Comparison of ENCODE assay signal across 10 cellular contexts in the genomic region with DNA sequence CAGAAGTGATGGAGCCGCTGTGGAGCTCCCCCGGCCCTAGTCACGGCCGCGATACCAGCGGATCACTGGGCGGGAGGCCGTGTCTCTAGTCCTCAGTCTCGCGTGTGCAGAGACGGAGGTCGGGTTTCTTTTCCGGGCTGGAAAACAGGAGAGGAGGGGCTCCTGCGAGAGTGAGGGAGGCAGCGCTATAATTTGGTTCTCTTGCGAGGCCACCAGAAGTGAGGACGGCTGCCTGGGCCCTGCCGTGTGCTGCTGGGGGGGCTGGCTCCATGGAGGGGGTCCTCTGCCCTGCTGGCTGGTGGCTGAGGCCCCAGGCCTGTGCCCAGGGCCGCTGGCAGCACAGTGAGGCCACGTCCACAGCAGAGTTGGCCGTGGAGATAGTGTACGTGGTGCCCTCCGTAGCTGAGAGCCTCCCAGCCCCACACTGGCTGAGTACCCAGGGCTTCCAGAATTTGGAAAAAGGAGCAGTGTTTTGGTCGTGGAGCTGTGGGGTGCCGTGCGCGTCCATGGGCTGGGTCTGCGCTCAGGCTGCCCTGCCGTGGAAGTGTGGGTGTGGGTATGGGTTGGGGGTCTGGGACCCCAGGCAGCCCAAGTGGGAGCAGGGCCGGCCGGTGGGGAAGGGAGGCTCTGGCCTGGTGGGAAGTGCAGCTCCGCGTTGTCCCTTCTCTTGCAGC. TPM values are rescaled to one million over a fixed set of nuclear protein-coding genes. Genes with fewer than 3 reads are reported as not detected.
DNase-seq lines count a peak whose midpoint lies in the region; ATAC-seq and TF ChIP-seq lines count a peak whose summit lies in the region.
"Had no signal": no experiment of that assay in that cellular context is flagged by ENCODE, and none has a peak within 500 bp of the region (broad histone marks: within the 10 kb centered on the region; RNA-seq: fewer than 3 reads in every experiment).

No MANE protein-coding gene starts in this region.

- TF ChIP-seq POLR2A in breast epithelium (IDR thresholded peaks at IDR 0.05), result no peak

- H3K4me1 Mint-ChIP-seq in stimulated activated naive CD8-positive, alpha-beta T cell treated with anti-CD3 and anti-CD28 coated beads, Interleukin-15, Interleukin-2, amounts not matched to agents 100 ng/mL and 50 ng/mL, for 24 hours (ENCODE audit: low read depth), result peaks cover 47% of the 10 kb centered on the region
- peaks cover 28 to 48% of the 10 kb centered on the region in 2 donors for H3K4me1 Mint-ChIP-seq in natural killer cell treated with Interleukin-12 subunit alpha and Interleukin-12 subunit beta and Interleukin-15 and Interleukin-18, amount 100 ng/mL, for 72 hours (ENCODE audit: low read depth in 2 of 2)

- H3K27me3 ChIP-seq in breast epithelium, result no peaks in the 10 kb centered on the region
- H3K27me3 ChIP-seq: brain microvascular endothelial cell had no signal

- intact Hi-C loops in breast epithelium (cut with DNase I; ENCODE audit: low total_unique reads), result no loop called here

- peaks cover 31 to 48% of the 10 kb centered on the region in 2 donors for H3K4me1 ChIP-seq in breast epithelium

- H3K36me3 ChIP-seq in breast epithelium, result peaks cover 15% of the 10 kb centered on the region

- H3K9me3 Mint-ChIP-seq in stimulated activated naive CD8-positive, alpha-beta T cell treated with anti-CD3 and anti-CD28 coated beads, Interleukin-15, Interleukin-2, amounts not matched to agents 100 ng/mL and 50 ng/mL, for 24 hours, result no peaks in the 10 kb centered on the region
- H3K9me3 Mint-ChIP-seq in natural killer cell treated with Interleukin-12 subunit alpha and Interleukin-12 subunit beta and Interleukin-15 and Interleukin-18, amount 100 ng/mL, for 72 hours, result no peaks in the 10 kb centered on the region

- peak overlapping the region; percentile 76 for H3K27ac Mint-ChIP-seq in stimulated activated naive CD8-positive, alpha-beta T cell treated with anti-CD3 and anti-CD28 coated beads, Interleukin-15, Interleukin-2, amounts not matched to agents 100 ng/mL and 50 ng/mL, for 24 hours
- no peak overlapping the region for H3K27ac Mint-ChIP-seq in natural killer cell treated with Interleukin-12 subunit alpha and Interleukin-12 subunit beta and Interleukin-15 and Interleukin-18, amount 100 ng/mL, for 72 hours

- H3K27ac ChIP-seq in breast epithelium, result peak overlapping the region; percentile 61 to 100

- TF ChIP-seq CTCF in breast epithelium (IDR thresholded peaks at IDR 0.05), result no peak

- no peaks in the 10 kb centered on the region for H3K27me3 Mint-ChIP-seq in stimulated activated naive CD8-positive, alpha-beta T cell treated with anti-CD3 and anti-CD28 coated beads, Interleukin-15, Interleukin-2, amounts not matched to agents 100 ng/mL and 50 ng/mL, for 24 hours
- no peaks in the 10 kb centered on the region for H3K27me3 Mint-ChIP-seq in natural killer cell treated with Interleukin-12 subunit alpha and Interleukin-12 subunit beta and Interleukin-15 and Interleukin-18, amount 100 ng/mL, for 72 hours

- no peak for ATAC-seq in stimulated activated naive CD8-positive, alpha-beta T cell treated with anti-CD3 and anti-CD28 coated beads, Interleukin-15, Interleukin-2, amounts not matched to agents 100 U/mL and 50 U/mL, for 24 hours
- no peak for ATAC-seq in natural killer cell treated with Interleukin-12 subunit alpha and Interleukin-12 subunit beta and Interleukin-15 and Interleukin-18, amount 100 ng/mL, for 72 hours
- no peak for ATAC-seq in GM18909 (IDR thresholded peaks at IDR 0.05; ENCODE audit: poor library complexity, unreplicated experiment)
- no peak for ATAC-seq in HG03457 (IDR thresholded peaks at IDR 0.05; ENCODE audit: unreplicated experiment)

- no peaks in the 10 kb centered on the region for H3K9me3 ChIP-seq in breast epithelium

- H3K4me3 Mint-ChIP-seq in stimulated activated naive CD8-positive, alpha-beta T cell treated with anti-CD3 and anti-CD28 coated beads, Interleukin-15, Interleukin-2, amounts not matched to agents 100 ng/mL and 50 ng/mL, for 24 hours, result peak overlapping the region; percentile 52
- peak overlapping the region; percentile 54 for H3K4me3 Mint-ChIP-seq in natural killer cell treated with Interleukin-12 subunit alpha and Interleukin-12 subunit beta and Interleukin-15 and Interleukin-18, amount 100 ng/mL, for 72 hours

- H3K4me3 ChIP-seq in breast epithelium, result peak overlapping the region in 2 of 3 donors; percentile 20 to 50

- DNase-seq in stimulated activated naive CD8-positive, alpha-beta T cell treated with anti-CD3 and anti-CD28 coated beads, Interleukin-15, Interleukin-2, amounts not matched to agents 100 U/mL and 50 U/mL, for 24 hours, result no peak
- no peak for DNase-seq in breast epithelium (ENCODE audit: low spot score in 2 of 2)
- DNase-seq in natural killer cell treated with Interleukin-12 subunit alpha and Interleukin-12 subunit beta and Interleukin-15 and Interleukin-18, amount 100 ng/mL, for 72 hours (ENCODE audit: low spot score), result no peak
- DNase-seq in SKM-1 (lab: John Stamatoyannopoulos, UW; ENCODE audit: unreplicated experiment), result no peak
- no peak for DNase-seq in SHP77 treated with DMSO at 0.1 percent for 48 hours (lab: John Stamatoyannopoulos, UW)
- DNase-seq: NCI-H1105 treated with DMSO at 0.1 percent for 48 hours had no signal

- H3K36me3 Mint-ChIP-seq in stimulated activated naive CD8-positive, alpha-beta T cell treated with anti-CD3 and anti-CD28 coated beads, Interleukin-15, Interleukin-2, amounts not matched to agents 100 ng/mL and 50 ng/mL, for 24 hours (ENCODE audit: low read depth), result peaks cover 68% of the 10 kb centered on the region
- peaks cover 23% of the 10 kb centered on the region for H3K36me3 Mint-ChIP-seq in natural killer cell treated with Interleukin-12 subunit alpha and Interleukin-12 subunit beta and Interleukin-15 and Interleukin-18, amount 100 ng/mL, for 72 hours

RNA-seq across cellular contexts. Expression of gene PTBP1, which starts 5.8 kb away (rescaled TPM):
- total RNA-seq in breast epithelium, result 100 to 1,000 TPM in 2 of 3 donors, 10 to 100 TPM in 1; 92.0 to 147 (median 131) TPM
- total RNA-seq in natural killer cell treated with Interleukin-12 subunit alpha and Interleukin-12 subunit beta and Interleukin-15 and Interleukin-18, amount 100 ng/mL, for 72 hours, result 100 to 1,000 TPM; 604 to 619 TPM

RNA-seq across cellular contexts. Expression of gene PLPPR3, which starts 18.7 kb away (rescaled TPM):
- total RNA-seq in breast epithelium, result 1 to 10 TPM in 2 of 3 donors, not detected in 1; 6.9 to 9.1 TPM
- not detected for total RNA-seq in natural killer cell treated with Interleukin-12 subunit alpha and Interleukin-12 subunit beta and Interleukin-15 and Interleukin-18, amount 100 ng/mL, for 72 hours

RNA-seq across cellular contexts. Expression of gene AZU1, which starts 24.6 kb away (rescaled TPM):
- total RNA-seq in breast epithelium, result under 1 TPM in 1 of 3 donors, not detected in 2; 0.29 TPM
- total RNA-seq in natural killer cell treated with Interleukin-12 subunit alpha and Interleukin-12 subunit beta and Interleukin-15 and Interleukin-18, amount 100 ng/mL, for 72 hours, result under 1 TPM; 0.25 to 0.36 TPM

RNA-seq across cellular contexts. Expression of gene PRTN3, which starts 37.8 kb away (rescaled TPM):
- 1 to 10 TPM in 1 of 3 donors, under 1 TPM in 1, not detected in 1; 0.44 to 1.1 TPM for total RNA-seq in breast epithelium
- not detected for total RNA-seq in natural killer cell treated with Interleukin-12 subunit alpha and Interleukin-12 subunit beta and Interleukin-15 and Interleukin-18, amount 100 ng/mL, for 72 hours

RNA-seq across cellular contexts. Expression of gene ELANE, which starts 49.1 kb away (rescaled TPM):
- 1 to 10 TPM in 2 of 3 donors, under 1 TPM in 1; 0.98 to 5.0 (median 1.0) TPM for total RNA-seq in breast epithelium
- not detected for total RNA-seq in natural killer cell treated with Interleukin-12 subunit alpha and Interleukin-12 subunit beta and Interleukin-15 and Interleukin-18, amount 100 ng/mL, for 72 hours

Comparison
In these comparisons a context has a peak if more than half of its experiments do, and no peak if none do; other contexts are left out.
1. RNA of gene PTBP1, which starts 5.8 kb away (total RNA-seq): 604 to 619 TPM in natural killer cell treated with Interleukin-12 subunit alpha and Interleukin-12 subunit beta and Interleukin-15 and Interleukin-18, amount 100 ng/mL, for 72 hours; 92.0 to 147 TPM in breast epithelium; every median in the first group is over 4 times any median in the second.